Comparison of ENCODE assay signal across 2 cellular contexts in genomic region chr3:13300546-13301294, GRCh38.
TF ChIP-seq lines count a peak whose summit lies in the region.

No MANE protein-coding gene starts in this region.

TF ChIP-seq in SK-N-SH, 30 proteins besides CTCF, POLR2A, EP300 and RAD21 (continued from another document):
- no peak for TF ChIP-seq PBX3 (IDR thresholded peaks at IDR 0.05)

TF ChIP-seq in SK-N-SH treated with all-trans-retinoic acid at 6 μM for 48 hours, 23 proteins besides CTCF, POLR2A, EP300 and RAD21 (continued from another document):
- TF ChIP-seq, protein P1, sequence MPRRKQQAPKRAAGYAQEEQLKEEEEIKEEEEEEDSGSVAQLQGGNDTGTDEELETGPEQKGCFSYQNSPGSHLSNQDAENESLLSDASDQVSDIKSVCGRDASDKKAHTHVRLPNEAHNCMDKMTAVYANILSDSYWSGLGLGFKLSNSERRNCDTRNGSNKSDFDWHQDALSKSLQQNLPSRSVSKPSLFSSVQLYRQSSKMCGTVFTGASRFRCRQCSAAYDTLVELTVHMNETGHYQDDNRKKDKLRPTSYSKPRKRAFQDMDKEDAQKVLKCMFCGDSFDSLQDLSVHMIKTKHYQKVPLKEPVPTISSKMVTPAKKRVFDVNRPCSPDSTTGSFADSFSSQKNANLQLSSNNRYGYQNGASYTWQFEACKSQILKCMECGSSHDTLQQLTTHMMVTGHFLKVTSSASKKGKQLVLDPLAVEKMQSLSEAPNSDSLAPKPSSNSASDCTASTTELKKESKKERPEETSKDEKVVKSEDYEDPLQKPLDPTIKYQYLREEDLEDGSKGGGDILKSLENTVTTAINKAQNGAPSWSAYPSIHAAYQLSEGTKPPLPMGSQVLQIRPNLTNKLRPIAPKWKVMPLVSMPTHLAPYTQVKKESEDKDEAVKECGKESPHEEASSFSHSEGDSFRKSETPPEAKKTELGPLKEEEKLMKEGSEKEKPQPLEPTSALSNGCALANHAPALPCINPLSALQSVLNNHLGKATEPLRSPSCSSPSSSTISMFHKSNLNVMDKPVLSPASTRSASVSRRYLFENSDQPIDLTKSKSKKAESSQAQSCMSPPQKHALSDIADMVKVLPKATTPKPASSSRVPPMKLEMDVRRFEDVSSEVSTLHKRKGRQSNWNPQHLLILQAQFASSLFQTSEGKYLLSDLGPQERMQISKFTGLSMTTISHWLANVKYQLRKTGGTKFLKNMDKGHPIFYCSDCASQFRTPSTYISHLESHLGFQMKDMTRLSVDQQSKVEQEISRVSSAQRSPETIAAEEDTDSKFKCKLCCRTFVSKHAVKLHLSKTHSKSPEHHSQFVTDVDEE (CRISPR knock-in tag; IDR thresholded peaks at IDR 0.05) = no peak
- no peak for TF ChIP-seq ZNF8 (CRISPR knock-in tag; IDR thresholded peaks at IDR 0.05)
- no peak for TF ChIP-seq ZC3H10 (CRISPR knock-in tag; IDR thresholded peaks at IDR 0.05)
- TF ChIP-seq CREB5 (CRISPR knock-in tag; IDR thresholded peaks at IDR 0.05; ENCODE audit: low read depth) = no peak
- no peak for TF ChIP-seq GLIS3 (CRISPR knock-in tag; IDR thresholded peaks at IDR 0.05)
- TF ChIP-seq, protein P2, sequence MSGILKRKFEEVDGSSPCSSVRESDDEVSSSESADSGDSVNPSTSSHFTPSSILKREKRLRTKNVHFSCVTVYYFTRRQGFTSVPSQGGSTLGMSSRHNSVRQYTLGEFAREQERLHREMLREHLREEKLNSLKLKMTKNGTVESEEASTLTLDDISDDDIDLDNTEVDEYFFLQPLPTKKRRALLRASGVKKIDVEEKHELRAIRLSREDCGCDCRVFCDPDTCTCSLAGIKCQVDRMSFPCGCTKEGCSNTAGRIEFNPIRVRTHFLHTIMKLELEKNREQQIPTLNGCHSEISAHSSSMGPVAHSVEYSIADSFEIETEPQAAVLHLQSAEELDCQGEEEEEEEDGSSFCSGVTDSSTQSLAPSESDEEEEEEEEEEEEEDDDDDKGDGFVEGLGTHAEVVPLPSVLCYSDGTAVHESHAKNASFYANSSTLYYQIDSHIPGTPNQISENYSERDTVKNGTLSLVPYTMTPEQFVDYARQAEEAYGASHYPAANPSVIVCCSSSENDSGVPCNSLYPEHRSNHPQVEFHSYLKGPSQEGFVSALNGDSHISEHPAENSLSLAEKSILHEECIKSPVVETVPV (CRISPR knock-in tag; IDR thresholded peaks at IDR 0.05) = no peak
- no peak for TF ChIP-seq CSDC2 (CRISPR knock-in tag; IDR thresholded peaks at IDR 0.05)
- no peak for TF ChIP-seq RARB (CRISPR knock-in tag; IDR thresholded peaks at IDR 0.05)
- TF ChIP-seq TOX (CRISPR knock-in tag; IDR thresholded peaks at IDR 0.05; ENCODE audit: borderline replicate concordance) = no peak
- no peak for TF ChIP-seq ZFP3 (CRISPR knock-in tag; IDR thresholded peaks at IDR 0.05)
- TF ChIP-seq ARNTL (CRISPR knock-in tag; IDR thresholded peaks at IDR 0.05; ENCODE audit: borderline replicate concordance, low read depth) = no peak
- TF ChIP-seq PATZ1 (CRISPR knock-in tag; IDR thresholded peaks at IDR 0.05; ENCODE audit: borderline replicate concordance) = no peak
- no peak for TF ChIP-seq ZNF565 (CRISPR knock-in tag; conservative IDR thresholded peaks at IDR 0.05; ENCODE audit: low read depth)
TF ChIP-seq in SK-N-SH treated with all-trans-retinoic acid at 6 μM for 48 hours: peak in this region for 0.
